ENCODE assay signal across 14 cellular contexts in the genomic region with DNA sequence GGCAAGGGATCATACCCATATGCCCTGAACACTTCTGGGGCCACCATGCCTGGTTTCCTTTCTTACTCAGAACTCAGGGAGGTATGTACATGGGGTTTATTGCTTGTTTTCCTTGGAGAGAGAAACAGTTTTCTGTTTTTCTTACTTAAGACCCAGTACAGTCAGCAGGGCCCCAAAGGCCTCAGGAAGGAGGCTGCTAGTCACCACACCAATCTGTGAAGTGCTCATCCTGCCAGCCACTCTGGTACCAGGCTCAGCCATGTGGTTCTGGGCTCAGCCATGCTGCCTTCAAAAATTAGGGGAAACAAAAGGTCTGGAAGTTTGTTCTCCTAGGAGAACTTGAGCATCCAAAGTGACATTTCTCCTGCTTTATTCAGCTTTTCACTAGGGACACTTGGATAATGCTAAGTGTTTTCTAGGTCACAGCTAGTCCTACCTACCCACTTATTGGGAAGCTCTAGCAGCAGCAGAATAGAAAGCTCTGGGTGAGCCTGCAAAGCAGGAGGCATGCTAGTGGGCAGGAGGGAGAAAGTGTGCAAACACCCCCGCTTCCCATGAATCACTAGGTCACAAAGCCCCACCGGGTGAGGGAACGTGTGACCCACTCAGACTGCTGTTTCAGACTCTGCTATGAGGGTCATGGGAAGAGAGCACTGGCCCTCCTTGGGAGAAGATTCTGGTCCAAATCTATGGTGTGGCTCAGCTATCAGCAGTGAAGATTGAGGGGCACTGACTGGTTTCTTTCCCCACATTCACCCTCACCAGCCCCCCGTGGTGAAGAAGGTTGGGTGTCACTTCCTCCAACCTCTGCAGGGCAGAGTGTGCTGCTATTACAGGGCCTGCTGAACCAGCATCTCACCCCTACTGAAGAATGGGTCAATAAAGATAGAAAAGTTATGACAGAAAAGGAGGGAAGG. TPM values are rescaled to one million over a fixed set of nuclear protein-coding genes. Genes with fewer than 3 reads are reported as not detected.
DNase-seq lines count a peak whose midpoint lies in the region; ATAC-seq and TF ChIP-seq lines count a peak whose summit lies in the region.
"Had no signal": no experiment of that assay in that cellular context is flagged by ENCODE, and none has a peak within 500 bp of the region (broad histone marks: within the 10 kb centered on the region; RNA-seq: fewer than 3 reads in every experiment).

No MANE protein-coding gene starts in this region.

- H3K23ac ChIP-seq in mesenchymal stem cell (ENCODE audit: low read length in 2 of 2), result no peak overlapping the region

- H3K14ac ChIP-seq in mesenchymal stem cell (ENCODE audit: low read length in 2 of 2), result no peak overlapping the region

- no peak for TF ChIP-seq CTCF in HFFc6 (IDR thresholded peaks at IDR 0.05)
- no peak for TF ChIP-seq CTCF in cardiac fibroblast (IDR thresholded peaks at IDR 0.05; ENCODE audit: low read depth, low read length)
- TF ChIP-seq CTCF in glutamatergic neuron (IDR thresholded peaks at IDR 0.05; ENCODE audit: partially characterized antibody, unreplicated experiment), result no peak

- ATAC-seq in HG03342 (IDR thresholded peaks at IDR 0.05; ENCODE audit: unreplicated experiment), result no peak
- ATAC-seq in HG03520 (IDR thresholded peaks at IDR 0.05; ENCODE audit: unreplicated experiment), result no peak
- ATAC-seq: left lung had no signal

- no peaks in the 10 kb centered on the region for H3K9me3 Mint-ChIP-seq in HFFc6
- peaks cover 3% of the 10 kb centered on the region for H3K9me3 Mint-ChIP-seq in glutamatergic neuron (ENCODE audit: unreplicated experiment)

- H3K9me3 ChIP-seq in mesenchymal stem cell (ENCODE audit: control insufficient read depth, low read length), result no peaks in the 10 kb centered on the region
- H3K9me3 ChIP-seq: left lung had no signal

- H2BK5ac ChIP-seq in mesenchymal stem cell (ENCODE audit: low read depth, low read length, poor library complexity, severe bottlenecking), result peak overlapping the region; percentile 26

- peak overlapping the region; percentile 48 for H3K9ac ChIP-seq in mesenchymal stem cell (ENCODE audit: low read length)

- H2AFZ ChIP-seq in mesenchymal stem cell (ENCODE audit: low read depth, low read length), result no peak overlapping the region

- no peak overlapping the region for H3K4me3 ChIP-seq in cardiac fibroblast (replicated peaks in 1 of 2; ENCODE audit: low read depth in 2 of 2, low read length in 2 of 2)
- H3K4me3 ChIP-seq in mesenchymal stem cell (ENCODE audit: insufficient read depth in 1 of 2, low read depth in 1 of 2, low read length in 2 of 2), result no peak overlapping the region
- H3K4me3 ChIP-seq: left lung had no signal

- H3K36me3 ChIP-seq in mesenchymal stem cell (ENCODE audit: control insufficient read depth in 1 of 2, insufficient read depth in 2 of 2, low read depth in 1 of 2, low read length in 2 of 2), result peaks cover 14 to 33% of the 10 kb centered on the region in 2 experiments

- DNase-seq in AG20443 (ENCODE audit: low spot score) (peak; percentile 52), HFFc6 (peak; percentile 63), cardiac fibroblast (ENCODE audit: low read depth in 2 of 2) (peak; percentile 44 to 89), mesenchymal stem cell (peak; percentile 25), RPMI8226 (no peak), glutamatergic neuron (no peak)
- DNase-seq: left lung; NCI-H1048; NCI-H510A treated with DMSO at 0.1 percent for 48 hours; nucleus accumbens; stimulated activated naive CD4-positive, alpha-beta T cell had no signal

- H3K36me3 Mint-ChIP-seq in HFFc6 (ENCODE audit: low read depth) (peaks cover 26% of the 10 kb centered on the region), glutamatergic neuron (ENCODE audit: unreplicated experiment) (no peaks in the 10 kb centered on the region)

- WGBS in mesenchymal stem cell, result 95% methylated on average over 4 of the region's 4 CpGs

- H3K27me3 Mint-ChIP-seq in HFFc6 (ENCODE audit: insufficient read depth) (no peaks in the 10 kb centered on the region; the same call in 1 of the 2 replicates), glutamatergic neuron (ENCODE audit: unreplicated experiment) (no peaks in the 10 kb centered on the region)

- H3K27ac ChIP-seq in mesenchymal stem cell (ENCODE audit: low read length, poor library complexity, severe bottlenecking), result peak overlapping the region; percentile 73
- H3K27ac ChIP-seq: C4-2B, left lung had no signal

- peaks cover 70% of the 10 kb centered on the region for H3K4me1 Mint-ChIP-seq in HFFc6 (ENCODE audit: low read depth)
- H3K4me1 Mint-ChIP-seq in glutamatergic neuron (ENCODE audit: low read depth, unreplicated experiment), result peaks cover 9% of the 10 kb centered on the region

- peak overlapping the region; percentile 34 for H4K91ac ChIP-seq in mesenchymal stem cell (ENCODE audit: low read length)

- H3K4me2 ChIP-seq in mesenchymal stem cell (ENCODE audit: low read length, poor library complexity, severe bottlenecking), result no peak overlapping the region

- no peak overlapping the region for H2BK12ac ChIP-seq in mesenchymal stem cell (ENCODE audit: low read length in 2 of 2)

- H2BK120ac ChIP-seq in mesenchymal stem cell (ENCODE audit: low read depth, low read length), result no peak overlapping the region

- H3K27ac Mint-ChIP-seq in HFFc6 (peak overlapping the region; percentile 73), glutamatergic neuron (ENCODE audit: unreplicated experiment) (no peak overlapping the region)

- H3K4ac ChIP-seq in mesenchymal stem cell (ENCODE audit: low read depth in 1 of 2, low read length in 2 of 2), result peak overlapping the region in 1 of 2 experiments; percentile 60

- H3K4me3 Mint-ChIP-seq in HFFc6 (no peak overlapping the region), glutamatergic neuron (ENCODE audit: unreplicated experiment) (no peak overlapping the region)

- peaks cover 11% of the 10 kb centered on the region for H3K79me1 ChIP-seq in mesenchymal stem cell (replicated peaks; ENCODE audit: low read length, poor library complexity, severe bottlenecking)

- peak overlapping the region; percentile 61 for H4K8ac ChIP-seq in mesenchymal stem cell (ENCODE audit: low read length)

- H3K18ac ChIP-seq in mesenchymal stem cell (ENCODE audit: low read depth in 1 of 2, low read length in 2 of 2), result peak overlapping the region in 1 of 2 experiments; percentile 9

- no peaks in the 10 kb centered on the region for H3K27me3 ChIP-seq in mesenchymal stem cell (ENCODE audit: control insufficient read depth in 1 of 2, insufficient read depth in 1 of 2, low read length in 2 of 2)
- H3K27me3 ChIP-seq: left lung had no signal

- H2BK15ac ChIP-seq in mesenchymal stem cell (ENCODE audit: low read depth, poor library complexity, severe bottlenecking), result no peak overlapping the region

- H3K4me1 ChIP-seq in mesenchymal stem cell (ENCODE audit: control insufficient read depth, insufficient read depth, low read depth, low read length), result peaks cover 32% of the 10 kb centered on the region

- peak overlapping the region; percentile 100 for H2AK5ac ChIP-seq in mesenchymal stem cell (ENCODE audit: low read length, severe bottlenecking)

RNA-seq across cellular contexts. Expression of a gene that starts 23.9 kb away (rescaled TPM):
- 100 to 1,000 TPM in 2 of 6 experiments, 10 to 100 TPM in 4; 79.2 to 114 (median 90.6) TPM for total RNA-seq in HFFc6 (2021; fragmentation: NEBNext Ultra II Directional; extraction: Animal tissue kit (Norgen Biotek cat#: 25700))
- 37.7 TPM for polyA plus RNA-seq in mesenchymal stem cell (2013, experiment 1 of 2)
- 36.7 TPM for polyA plus RNA-seq in mesenchymal stem cell (2013, experiment 2 of 2)
- 151 TPM for total RNA-seq in glutamatergic neuron (ENCODE audit: unreplicated experiment)

Comparison
In these comparisons a context has a peak if more than half of its experiments do, and no peak if none do; other contexts are left out.
1. DNase-seq: peak in AG20443 (single experiment), HFFc6 (single experiment), cardiac fibroblast (2 of 2) and mesenchymal stem cell (single experiment); none in RPMI8226 (single experiment) and glutamatergic neuron (single experiment).